Comparison of ENCODE assay signal across 1 cellular context in genomic region chr17:66355510-66355909, GRCh38.
TF ChIP-seq lines count a peak whose summit lies in the region.

No MANE protein-coding gene starts in this region.

TF ChIP-seq in IMR-90, 13 proteins besides CTCF, POLR2A, EP300 and RAD21 (continued from another document):
- no peak for TF ChIP-seq USF2 (IDR thresholded peaks at IDR 0.05; ENCODE audit: low read depth, low read length)
- TF ChIP-seq ELK1 (IDR thresholded peaks at IDR 0.05; ENCODE audit: borderline replicate concordance, low read depth, low read length) = no peak
- no peak for TF ChIP-seq RFX5 (IDR thresholded peaks at IDR 0.05; ENCODE audit: low read depth, low read length)
- no peak for TF ChIP-seq MXI1 (IDR thresholded peaks at IDR 0.05; ENCODE audit: borderline replicate concordance, low read depth, low read length)
